9 cellular contexts compared by ENCODE assay signal in the genomic region with DNA sequence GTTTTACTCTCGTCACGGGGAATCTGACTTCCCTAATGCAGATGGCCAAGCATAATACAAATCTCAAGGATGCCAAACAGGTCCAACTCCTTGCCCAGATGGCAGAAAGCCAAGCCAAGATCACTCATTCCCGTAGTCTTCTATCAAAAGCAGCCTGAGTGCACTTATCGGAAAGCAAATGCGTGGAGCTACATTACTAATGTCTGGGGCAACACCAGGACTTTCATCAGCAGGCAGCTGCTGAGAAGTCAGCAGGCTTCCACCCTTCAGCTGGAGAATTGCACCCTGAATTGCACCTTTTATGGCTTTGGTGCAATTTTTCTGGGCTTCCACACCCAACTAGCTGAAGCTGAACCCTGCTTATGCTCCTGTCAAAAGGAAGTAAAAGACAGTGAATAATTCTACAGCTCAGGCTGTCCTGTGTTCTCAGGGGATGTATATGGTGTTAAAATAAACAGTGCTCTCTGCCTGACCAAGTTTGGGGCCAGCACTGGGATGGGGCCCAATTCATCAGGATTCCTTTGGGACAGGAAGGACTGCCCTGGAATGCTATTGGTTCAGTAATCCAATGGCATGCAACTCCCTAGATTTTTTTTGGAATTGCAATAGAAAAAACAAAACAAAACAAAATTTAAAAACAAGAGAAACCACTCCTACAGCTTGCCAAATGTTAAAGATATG.
DNase-seq lines count a peak whose midpoint lies in the region; ATAC-seq and TF ChIP-seq lines count a peak whose summit lies in the region.
"Had no signal": no experiment of that assay in that cellular context is flagged by ENCODE, and none has a peak within 500 bp of the region (broad histone marks: within the 10 kb centered on the region; RNA-seq: fewer than 3 reads in every experiment).

No MANE protein-coding gene starts in this region.

- H3K4me1 ChIP-seq in stomach, result peaks cover 9 to 29% (median 16%) of the 10 kb centered on the region in 4 donors

- H3K27ac Mint-ChIP-seq in brain, result peak overlapping the region; percentile 47 to 89 (median 76)

- peak overlapping the region in 4 of 5 donors; percentile 59 to 76 (median 67) for H3K27ac ChIP-seq in stomach
- H3K27ac ChIP-seq: SK-N-MC had no signal

- WGBS in stomach, 5 donors, result 9 to 28% (median 17%) methylated on average over 5 of the region's 5 CpGs

- no peaks in the 10 kb centered on the region for H3K27me3 Mint-ChIP-seq in brain

- peak; percentile 57 for DNase-seq in NCI-H1105 treated with DMSO at 0.1 percent for 48 hours (lab: John Stamatoyannopoulos, UW)
- peak; percentile 46 for DNase-seq in hepatic stellate cell (ENCODE audit: low spot score)
- DNase-seq in stomach, result peak; percentile 72
- no peak for DNase-seq in Ammon's horn (ENCODE audit: low spot score)
- DNase-seq in NOMO-1 (lab: John Stamatoyannopoulos, UW; ENCODE audit: unreplicated experiment in 2 of 2), result no peak

- TF ChIP-seq POLR2A in stomach (IDR thresholded peaks at IDR 0.05), result no peak

- peaks cover 80% of the 10 kb centered on the region for H3K4me1 Mint-ChIP-seq in brain

- peaks cover 0 to 9% (median 6%) of the 10 kb centered on the region in 5 experiments for H3K9me3 Mint-ChIP-seq in brain

- no peak for ATAC-seq in HG03439 (IDR thresholded peaks at IDR 0.05; ENCODE audit: unreplicated experiment)
- ATAC-seq in HG03354 (IDR thresholded peaks at IDR 0.05; ENCODE audit: poor library complexity, severe bottlenecking, unreplicated experiment), result no peak

- peak; percentile 94 for TF ChIP-seq EP300 in stomach (IDR thresholded peaks at IDR 0.05)

- intact Hi-C loops in stomach (cut with DNase I; ENCODE audit: low total_unique reads), result no loop called here

- H3K36me3 Mint-ChIP-seq in brain, result peaks cover 84% of the 10 kb centered on the region

- TF ChIP-seq CTCF in brain (conservative IDR thresholded peaks at IDR 0.05) (no peak), stomach (IDR thresholded peaks at IDR 0.05) (no peak)

- H3K4me3 ChIP-seq in stomach, result no peak overlapping the region
- H3K4me3 ChIP-seq: SK-N-MC had no signal

- H3K4me3 Mint-ChIP-seq in brain, result peak overlapping the region in 2 of 5 experiments; percentile 1 to 71

- no peaks in the 10 kb centered on the region for H3K27me3 ChIP-seq in stomach

- peaks cover 0 to 15% (median under 1%) of the 10 kb centered on the region in 4 donors for H3K36me3 ChIP-seq in stomach

- no peaks in the 10 kb centered on the region for H3K9me3 ChIP-seq in stomach

Comparison
In these comparisons a context has a peak if more than half of its experiments do, and no peak if none do; other contexts are left out.
1. DNase-seq: peak in NCI-H1105 treated with DMSO at 0.1 percent for 48 hours (single experiment), hepatic stellate cell (single experiment) and stomach (single experiment); none in Ammon's horn (single experiment) and NOMO-1 (0 of 2).